Comparison of ENCODE assay signal across 8 cellular contexts in the genomic region with DNA sequence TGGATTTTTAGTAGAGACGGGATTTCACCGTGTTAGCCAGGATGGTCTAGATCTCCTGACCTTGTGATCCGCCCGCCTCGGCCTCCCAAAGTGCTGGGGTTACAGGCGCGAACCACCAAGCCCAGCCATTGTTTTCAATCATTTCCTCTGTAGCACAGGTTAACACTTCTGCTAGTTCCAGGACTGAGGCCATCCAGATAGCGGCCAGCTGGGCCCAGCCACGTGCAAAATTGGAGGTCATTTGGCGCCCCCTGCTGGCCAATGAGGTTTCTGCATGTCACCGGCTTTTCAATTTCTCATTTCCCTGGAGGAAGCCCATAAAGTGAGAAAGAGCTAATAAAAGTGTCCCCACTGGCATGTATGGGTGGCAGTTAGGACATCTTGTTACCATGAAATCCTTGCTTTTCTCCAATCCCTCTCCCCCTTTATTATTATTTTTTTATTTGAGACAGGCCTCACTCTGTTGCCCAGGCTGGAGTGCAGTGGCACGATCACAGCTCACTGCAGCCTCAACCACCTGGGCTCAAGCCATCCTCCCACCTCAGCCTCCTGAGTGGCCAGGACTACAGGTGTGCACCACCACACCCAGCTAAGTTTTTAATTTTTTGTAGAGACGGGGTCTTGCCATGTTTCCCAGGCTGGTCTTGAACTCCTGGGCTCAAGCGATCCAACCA. TPM values are rescaled to one million over a fixed set of nuclear protein-coding genes. Genes with fewer than 3 reads are reported as not detected.
DNase-seq lines count a peak whose midpoint lies in the region; ATAC-seq, FAIRE-seq and TF ChIP-seq lines count a peak whose summit lies in the region.
"Not testable (repeated sequence)": the region's sequence is repeated elsewhere in the genome, so short reads cannot be mapped to it uniquely, and the experiment has no call there.

No MANE protein-coding gene starts in this region.

- H3K27ac Mint-ChIP-seq in activated CD8-positive, alpha-beta memory T cell treated with anti-CD3 and anti-CD28 coated beads, Interleukin-2, amount 10 ng/mL, durations not matched to agents 7 days and 5 days = not testable (repeated sequence)

- H3K27me3 Mint-ChIP-seq in activated CD8-positive, alpha-beta memory T cell treated with anti-CD3 and anti-CD28 coated beads, Interleukin-2, amount 10 ng/mL, durations not matched to agents 7 days and 5 days = peaks cover 21% of the 10 kb centered on the region

- TF ChIP-seq POLR2A in right lobe of liver (IDR thresholded peaks at IDR 0.05) = not testable (repeated sequence)

- TF ChIP-seq CTCF in AG10803 (conservative IDR thresholded peaks at IDR 0.05; ENCODE audit: low read length) (peak; percentile 72), LNCaP clone FGC (IDR thresholded peaks at IDR 0.05; ENCODE audit: control insufficient read depth, extremely low read depth, insufficient read depth) (peak; percentile 79), right lobe of liver (IDR thresholded peaks at IDR 0.05) (peak; percentile 85 to 96 (median 92))

- H3K4me1 ChIP-seq in right lobe of liver = not testable (repeated sequence)

- H3K4me1 Mint-ChIP-seq in activated CD8-positive, alpha-beta memory T cell treated with anti-CD3 and anti-CD28 coated beads, Interleukin-2, amount 10 ng/mL, durations not matched to agents 7 days and 5 days = not testable (repeated sequence)

- peak; percentile 71 for DNase-seq in AG10803 (ENCODE audit: low read depth)
- peak; percentile 88 for DNase-seq in GM19239 (ENCODE audit: insufficient read length, low spot score)
- peak; percentile 63 for DNase-seq in LNCaP clone FGC (ENCODE audit: low read depth)
- peak; percentile 12 for DNase-seq in OCI-M2 (lab: John Stamatoyannopoulos, UW; ENCODE audit: unreplicated experiment)
- DNase-seq in activated CD8-positive, alpha-beta memory T cell treated with anti-CD3 and anti-CD28 coated beads, Interleukin-2, amount 10 ng/mL, durations not matched to agents 7 days and 5 days = peak; percentile 83
- DNase-seq in effector CD4-positive, alpha-beta T cell = peak; percentile 73
- peak; percentile 82 to 86 (median 82) for DNase-seq in right lobe of liver
- peak; percentile 79 for DNase-seq in stimulated activated CD4-positive, alpha-beta T cell treated with anti-CD3 and anti-CD28 coated beads, Interleukin-4, amount 100 ng/mL, for 1 hour

- H3K4me3 Mint-ChIP-seq in activated CD8-positive, alpha-beta memory T cell treated with anti-CD3 and anti-CD28 coated beads, Interleukin-2, amount 10 ng/mL, durations not matched to agents 7 days and 5 days = not testable (repeated sequence)

- not testable (repeated sequence) for H3K27me3 ChIP-seq in right lobe of liver

- H3K9me3 Mint-ChIP-seq in activated CD8-positive, alpha-beta memory T cell treated with anti-CD3 and anti-CD28 coated beads, Interleukin-2, amount 10 ng/mL, durations not matched to agents 7 days and 5 days (ENCODE audit: low read depth) = not testable (repeated sequence)

- not testable (repeated sequence) for H3K36me3 ChIP-seq in right lobe of liver

- peak; percentile 60 for FAIRE-seq in GM19239 (lab: Jason Lieb, UNC)

- WGBS in right lobe of liver (ENCODE audit: insufficient coverage, low coverage, low lambda C conversion rate, missing lambda C conversion rate) = 29% methylated on average over 14 of the region's 14 CpGs

- CTCF ChIA-PET in activated CD8-positive, alpha-beta memory T cell treated with anti-CD3 and anti-CD28 coated beads, Interleukin-2, amount 10 ng/mL, durations not matched to agents 7 days and 5 days (lab: Charles Lee) = interaction anchor here (0.6 to 7.3 kb wide), 42 partner anchors 9 to 813 kb away, joined by 3 to 96 read pairs (median 4); partner anchors contain the start of genes CDC42EP4, COG1 and CPSF4L

- not testable (repeated sequence) for H3K36me3 Mint-ChIP-seq in activated CD8-positive, alpha-beta memory T cell treated with anti-CD3 and anti-CD28 coated beads, Interleukin-2, amount 10 ng/mL, durations not matched to agents 7 days and 5 days

- H3K27ac ChIP-seq in right lobe of liver = not testable (repeated sequence)

- intact Hi-C loops in right lobe of liver (cut with DNase I) = loop anchor here (5.0 to 10.0 kb wide), 2 partner anchors 55 to 113 kb away; partner anchors contain the start of gene CDC42EP4 (in 1 of the 2)

- not testable (repeated sequence) for H3K9me3 ChIP-seq in right lobe of liver

- not testable (repeated sequence) for H3K4me3 ChIP-seq in AG10803 (ENCODE audit: low read length); LNCaP clone FGC (ENCODE audit: low read depth, low read length); right lobe of liver

- peak; percentile 75 for ATAC-seq in activated CD8-positive, alpha-beta memory T cell treated with anti-CD3 and anti-CD28 coated beads, Interleukin-2, amount 10 ng/mL, durations not matched to agents 7 days and 5 days
- peak; percentile 81 to 94 (median 90) for ATAC-seq in right lobe of liver

RNA-seq across cellular contexts. Expression of gene CDC42EP4, which starts 58.2 kb away (rescaled TPM):
- 1 to 10 TPM; 1.3 to 1.5 TPM for total RNA-seq in activated CD8-positive, alpha-beta memory T cell treated with anti-CD3 and anti-CD28 coated beads, Interleukin-2, amount 10 ng/mL, durations not matched to agents 7 days and 5 days
- 10 to 100 TPM; 27.5 to 34.9 (median 30.9) TPM for total RNA-seq in right lobe of liver

Comparison
In these comparisons a context has a peak if more than half of its experiments do, and no peak if none do; other contexts are left out.
1. DNase-seq: peak in every context shown above with its lines; median percentile 88 in GM19239; 83 in activated CD8-positive, alpha-beta memory T cell treated with anti-CD3 and anti-CD28 coated beads, Interleukin-2, amount 10 ng/mL, durations not matched to agents 7 days and 5 days; 82 in right lobe of liver; 79 in stimulated activated CD4-positive, alpha-beta T cell treated with anti-CD3 and anti-CD28 coated beads, Interleukin-4, amount 100 ng/mL, for 1 hour; 73 in effector CD4-positive, alpha-beta T cell; 71 in AG10803; 63 in LNCaP clone FGC; 12 in OCI-M2.
2. RNA of gene CDC42EP4, which starts 58.2 kb away (total RNA-seq): 27.5 to 34.9 TPM in right lobe of liver; 1.3 to 1.5 TPM in activated CD8-positive, alpha-beta memory T cell treated with anti-CD3 and anti-CD28 coated beads, Interleukin-2, amount 10 ng/mL, durations not matched to agents 7 days and 5 days; every median in the first group is over 10 times any median in the second.
3. Peak in every context shown above with its lines, with median percentiles within 50 percentile points of each other: CTCF ChIP-seq.